In the genomic region with DNA sequence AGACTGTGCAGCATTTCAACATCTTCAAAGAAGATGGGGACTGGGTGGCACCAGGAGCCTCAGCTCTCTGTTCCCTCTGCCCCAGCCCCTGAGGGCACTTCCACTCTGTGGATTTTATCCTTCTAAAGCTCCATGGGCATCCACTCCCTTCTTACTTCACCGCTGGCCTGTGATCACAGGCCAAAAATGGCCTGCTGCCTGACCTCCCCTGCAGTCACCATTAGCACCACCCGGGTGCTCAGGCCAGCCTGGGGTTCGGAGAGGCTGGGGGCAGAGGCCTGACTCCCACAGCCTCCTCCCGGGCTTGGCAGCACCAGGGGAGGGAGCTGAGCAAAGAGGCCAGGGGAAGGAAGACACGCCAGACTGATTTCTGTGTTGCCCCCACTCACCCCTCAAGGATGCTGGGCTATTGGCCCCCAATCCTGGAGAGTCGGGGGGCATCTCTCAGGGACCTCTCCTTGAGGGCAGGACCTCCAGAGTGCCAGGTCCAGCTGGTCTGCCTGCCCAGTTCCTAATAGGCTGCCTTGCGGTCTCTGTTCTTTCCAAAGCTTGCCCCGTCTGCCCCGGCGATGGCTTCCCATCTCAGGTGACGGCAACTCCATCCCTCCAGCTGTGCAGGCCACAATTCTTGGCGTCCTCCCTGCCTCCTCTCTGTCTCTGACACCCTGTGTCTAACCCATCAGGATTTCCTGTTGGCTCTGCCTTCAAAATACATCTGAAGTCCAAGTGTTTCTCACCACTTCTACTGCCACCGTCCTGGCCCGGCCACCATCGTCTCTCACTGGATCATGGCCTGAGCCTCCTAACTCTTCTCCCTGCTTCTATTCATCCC, we compare ENCODE assay signal across 18 cellular contexts.
DNase-seq lines count a peak whose midpoint lies in the region; ATAC-seq and TF ChIP-seq lines count a peak whose summit lies in the region.
"Had no signal": no experiment of that assay in that cellular context is flagged by ENCODE, and none has a peak within 500 bp of the region (broad histone marks: within the 10 kb centered on the region; RNA-seq: fewer than 3 reads in every experiment).

No MANE protein-coding gene starts in this region.

- H3K4me3 Mint-ChIP-seq in activated naive CD4-positive, alpha-beta T cell treated with anti-CD3 and anti-CD28 coated beads, Interleukin-2, amount 10 ng/mL, durations not matched to agents 7 days and 5 days = no peak overlapping the region
- no peak overlapping the region for H3K4me3 Mint-ChIP-seq in nephron progenitor cell
- no peak overlapping the region for H3K4me3 Mint-ChIP-seq in stimulated activated naive CD8-positive, alpha-beta T cell treated with anti-CD3 and anti-CD28 coated beads, Interleukin-15, amount 100 ng/mL, for 72 hours

- peak; percentile 23 for ATAC-seq in aorta (ENCODE audit: low FRiP score)
- no peak for ATAC-seq in stimulated activated naive CD8-positive, alpha-beta T cell treated with anti-CD3 and anti-CD28 coated beads, Interleukin-15, amount 100 ng/mL, for 72 hours
- ATAC-seq: Panc1 had no signal

- H3K36me3 ChIP-seq in aorta (ENCODE audit: control insufficient read depth in 1 of 2, insufficient read depth in 2 of 2, low read length in 1 of 2) = no peaks in the 10 kb centered on the region

- H3K9me3 Mint-ChIP-seq in activated naive CD4-positive, alpha-beta T cell treated with anti-CD3 and anti-CD28 coated beads, Interleukin-2, amount 10 ng/mL, durations not matched to agents 7 days and 5 days = no peaks in the 10 kb centered on the region
- H3K9me3 Mint-ChIP-seq in nephron progenitor cell = no peaks in the 10 kb centered on the region
- no peaks in the 10 kb centered on the region for H3K9me3 Mint-ChIP-seq in stimulated activated naive CD8-positive, alpha-beta T cell treated with anti-CD3 and anti-CD28 coated beads, Interleukin-15, amount 100 ng/mL, for 72 hours

- DNase-seq in activated naive CD4-positive, alpha-beta T cell treated with anti-CD3 and anti-CD28 coated beads, Interleukin-2, amount 10 ng/mL, durations not matched to agents 7 days and 5 days = peak; percentile 16
- no peak for DNase-seq in activated naive CD4-positive, alpha-beta T cell treated with anti-CD3 and anti-CD28 coated beads, Interleukin-2, amount 50 U/mL, for 16 hours
- DNase-seq in coronary artery (ENCODE audit: low spot score) = peak; percentile 49
- DNase-seq in nephron progenitor cell = no peak
- peak in 1 of 2 donors; percentile 69 for DNase-seq in aorta
- no peak for DNase-seq in stimulated activated naive CD8-positive, alpha-beta T cell treated with anti-CD3 and anti-CD28 coated beads, Interleukin-15, amount 100 ng/mL, for 72 hours
- no peak for DNase-seq in NCI-H187 treated with DMSO at 0.1 percent for 48 hours (lab: John Stamatoyannopoulos, UW)
- DNase-seq: DMS 273 treated with DMSO at 0.1 percent for 48 hours, GF-D8, IMR-90, Kasumi-1, MM.1S, NCI-H1092 treated with DMSO at 0.1 percent for 48 hours, NCI-H2227 treated with DMSO at 0.1 percent for 48 hours, NCI-H524, Right ventricle myocardium superior had no signal

- H3K27ac Mint-ChIP-seq in activated naive CD4-positive, alpha-beta T cell treated with anti-CD3 and anti-CD28 coated beads, Interleukin-2, amount 10 ng/mL, durations not matched to agents 7 days and 5 days = no peak overlapping the region
- peak overlapping the region; percentile 92 for H3K27ac Mint-ChIP-seq in nephron progenitor cell
- no peak overlapping the region for H3K27ac Mint-ChIP-seq in stimulated activated naive CD8-positive, alpha-beta T cell treated with anti-CD3 and anti-CD28 coated beads, Interleukin-15, amount 100 ng/mL, for 72 hours

- H3K27me3 ChIP-seq in aorta (ENCODE audit: control insufficient read depth in 1 of 2, insufficient read depth in 2 of 2, low read length in 1 of 2) = no peaks in the 10 kb centered on the region

- peaks cover 7% of the 10 kb centered on the region for H3K27me3 Mint-ChIP-seq in activated naive CD4-positive, alpha-beta T cell treated with anti-CD3 and anti-CD28 coated beads, Interleukin-2, amount 10 ng/mL, durations not matched to agents 7 days and 5 days
- peaks cover 6% of the 10 kb centered on the region for H3K27me3 Mint-ChIP-seq in nephron progenitor cell (ENCODE audit: low read depth, poor library complexity)
- no peaks in the 10 kb centered on the region for H3K27me3 Mint-ChIP-seq in stimulated activated naive CD8-positive, alpha-beta T cell treated with anti-CD3 and anti-CD28 coated beads, Interleukin-15, amount 100 ng/mL, for 72 hours

- CTCF ChIA-PET in activated naive CD4-positive, alpha-beta T cell treated with anti-CD3 and anti-CD28 coated beads, Interleukin-2, amount 10 ng/mL, durations not matched to agents 7 days and 5 days (lab: Charles Lee) = no interaction called here

- intact Hi-C loops in aorta (cut with DNase I) = no loop called here

- WGBS in aorta, 2 donors = 89 to 91% methylated on average over 13 to 15 of the region's 15 CpGs

- no peak for TF ChIP-seq CTCF in coronary artery (IDR thresholded peaks at IDR 0.05)
- no peak for TF ChIP-seq CTCF in nephron progenitor cell (IDR thresholded peaks at IDR 0.05)

- no peaks in the 10 kb centered on the region for H3K36me3 Mint-ChIP-seq in activated naive CD4-positive, alpha-beta T cell treated with anti-CD3 and anti-CD28 coated beads, Interleukin-2, amount 10 ng/mL, durations not matched to agents 7 days and 5 days
- no peaks in the 10 kb centered on the region for H3K36me3 Mint-ChIP-seq in nephron progenitor cell (ENCODE audit: low read depth)

- H3K4me3 ChIP-seq in coronary artery (no peak overlapping the region), aorta (ENCODE audit: low read length in 2 of 2) (no peak overlapping the region)

- no peaks in the 10 kb centered on the region for H3K9me3 ChIP-seq in aorta (ENCODE audit: control insufficient read depth, low read length)

- H3K4me1 Mint-ChIP-seq in activated naive CD4-positive, alpha-beta T cell treated with anti-CD3 and anti-CD28 coated beads, Interleukin-2, amount 10 ng/mL, durations not matched to agents 7 days and 5 days = no peaks in the 10 kb centered on the region
- H3K4me1 Mint-ChIP-seq in nephron progenitor cell = peaks cover 4% of the 10 kb centered on the region
- no peaks in the 10 kb centered on the region for H3K4me1 Mint-ChIP-seq in stimulated activated naive CD8-positive, alpha-beta T cell treated with anti-CD3 and anti-CD28 coated beads, Interleukin-15, amount 100 ng/mL, for 72 hours

- no peak overlapping the region for H3K27ac ChIP-seq in coronary artery
- no peak overlapping the region for H3K27ac ChIP-seq in aorta (ENCODE audit: low read depth in 1 of 2, low read length in 2 of 2)
- H3K27ac ChIP-seq: C4-2B had no signal

- H3K4me1 ChIP-seq in aorta (ENCODE audit: control insufficient read depth in 1 of 2, insufficient read depth in 2 of 2, low read length in 2 of 2) = no peaks in the 10 kb centered on the region

Comparison
In these comparisons a context has a peak if more than half of its experiments do, and no peak if none do; other contexts are left out.
1. DNase-seq: peak in activated naive CD4-positive, alpha-beta T cell treated with anti-CD3 and anti-CD28 coated beads, Interleukin-2, amount 10 ng/mL, durations not matched to agents 7 days and 5 days (single experiment) and coronary artery (single experiment); none in activated naive CD4-positive, alpha-beta T cell treated with anti-CD3 and anti-CD28 coated beads, Interleukin-2, amount 50 U/mL, for 16 hours (single experiment), nephron progenitor cell (single experiment), stimulated activated naive CD8-positive, alpha-beta T cell treated with anti-CD3 and anti-CD28 coated beads, Interleukin-15, amount 100 ng/mL, for 72 hours (0 of 2) and NCI-H187 treated with DMSO at 0.1 percent for 48 hours (single experiment).